In the genomic region with DNA sequence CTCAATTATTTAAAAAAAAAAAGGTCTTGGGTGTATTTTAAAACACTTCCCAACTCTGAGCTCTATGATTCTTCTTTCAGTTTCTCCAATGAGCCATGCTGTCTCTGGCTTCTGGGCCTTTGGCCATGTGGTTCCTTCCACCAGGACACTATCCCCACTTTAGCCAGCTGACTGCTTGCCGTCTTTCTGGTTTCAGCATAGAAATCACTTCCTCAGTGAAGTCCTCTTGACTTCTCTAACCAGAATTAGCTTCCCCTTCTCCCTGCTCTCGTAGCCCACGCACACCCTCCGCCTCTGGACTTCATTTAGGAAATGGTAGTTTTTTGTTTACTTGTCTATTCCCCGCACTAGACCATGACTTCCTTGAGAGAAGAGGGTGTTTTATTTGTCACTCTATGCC, we compare ENCODE assay signal across 19 cellular contexts. TPM values are rescaled to one million over a fixed set of nuclear protein-coding genes. Genes with fewer than 3 reads are reported as not detected.
DNase-seq lines count a peak whose midpoint lies in the region; ATAC-seq and TF ChIP-seq lines count a peak whose summit lies in the region.
"Had no signal": no experiment of that assay in that cellular context is flagged by ENCODE, and none has a peak within 500 bp of the region (broad histone marks: within the 10 kb centered on the region; RNA-seq: fewer than 3 reads in every experiment).

No MANE protein-coding gene starts in this region.

- H3K27me3 ChIP-seq in left lung (no peaks in the 10 kb centered on the region), brain microvascular endothelial cell (replicated peaks) (no peaks in the 10 kb centered on the region)
- H3K27me3 ChIP-seq: ascending aorta, neural progenitor cell, vagina had no signal

- H3K9me3 ChIP-seq in left lung, result no peaks in the 10 kb centered on the region
- H3K9me3 ChIP-seq: ascending aorta, vagina had no signal

- no peak for DNase-seq in left ventricle myocardium superior
- no peak for DNase-seq in cardiac septum (ENCODE audit: low spot score)
- peak; percentile 38 for DNase-seq in SKM-1 (lab: John Stamatoyannopoulos, UW; ENCODE audit: unreplicated experiment)
- DNase-seq in left lung, result peak in 1 of 2 donors; percentile 71
- DNase-seq in NCI-H524 treated with DMSO at 0.1 percent for 48 hours (lab: John Stamatoyannopoulos, UW), result no peak
- DNase-seq in central memory CD4-positive, alpha-beta T cell, result no peak
- no peak for DNase-seq in brain microvascular endothelial cell
- DNase-seq: activated CD4-positive, alpha-beta T cell treated with anti-CD3 and anti-CD28 coated beads, Interleukin-2, amount 50 U/mL, for 1 hour; activated T-cell treated with anti-CD3 and anti-CD28 coated beads, Interleukin-2, amount 50 U/mL, for 48 hours; NCI-H146; NCI-H345; stimulated activated naive B cell treated with anti-CD40 and anti-IgM and Interleukin-4, amounts not matched to agents 10 μg/mL and 1 μg/mL and 100 μg/mL, for 72 hours had no signal

- H3K27ac ChIP-seq in left lung (peak overlapping the region in 1 of 2 donors; percentile 62), brain microvascular endothelial cell (no peak overlapping the region)
- H3K27ac ChIP-seq: ascending aorta, neural progenitor cell, vagina had no signal

- no peak for TF ChIP-seq CTCF in left lung (IDR thresholded peaks at IDR 0.05)
- no peak for TF ChIP-seq CTCF in brain microvascular endothelial cell (IDR thresholded peaks at IDR 0.05; ENCODE audit: low read depth, low read length, missing control alignments)

- H3K36me3 ChIP-seq in left lung, result no peaks in the 10 kb centered on the region
- H3K36me3 ChIP-seq in brain microvascular endothelial cell (replicated peaks), result no peaks in the 10 kb centered on the region
- H3K36me3 ChIP-seq: ascending aorta, vagina had no signal

- in situ Hi-C loops in brain microvascular endothelial cell (cut with HindIII; ENCODE audit: low pct_ligation_motif_present, low sequenced_read_pairs), result no loop called here

- intact Hi-C loops in left ventricle myocardium superior (cut with micrococcal nuclease), result no loop called here
- intact Hi-C loops in cardiac septum (cut with DNase I), result no loop called here
- intact Hi-C loops in left lung (cut with DNase I), result no loop called here

- ATAC-seq in left ventricle myocardium superior (peak; percentile 7), left lung (peak; percentile 23), HG03460 (IDR thresholded peaks at IDR 0.05; ENCODE audit: unreplicated experiment) (no peak)
- ATAC-seq: stimulated activated naive B cell treated with anti-CD40 and anti-IgM and Interleukin-4, amounts not matched to agents 10 μg/mL and 1 μg/mL and 100 μg/mL, for 72 hours had no signal

- H3K4me3 ChIP-seq in left lung (no peak overlapping the region), brain microvascular endothelial cell (ENCODE audit: low read depth, low read length) (no peak overlapping the region)
- H3K4me3 ChIP-seq: ascending aorta, lung, neural progenitor cell, vagina had no signal

- peaks cover 7 to 40% of the 10 kb centered on the region in 2 donors for H3K4me1 ChIP-seq in left lung

RNA-seq across cellular contexts. Expression of a gene that starts 1.1 kb away (rescaled TPM):
- total RNA-seq in left ventricle myocardium superior (not detected), cardiac septum (not detected), left lung (1 to 10 TPM in 1 of 2 donors, not detected in 1; 1.2 TPM)
- total RNA-seq: ascending aorta, dermis microvascular lymphatic vessel endothelial cell, RPMI7951, vagina had no signal

RNA-seq across cellular contexts. Expression of a gene that starts 3.3 kb away (rescaled TPM):
- total RNA-seq in left ventricle myocardium superior (12.5 TPM), cardiac septum (13.4 TPM), left lung (10 to 100 TPM; 27.1 to 27.7 TPM)

RNA-seq across cellular contexts. Expression of a gene that starts 52.6 kb away (rescaled TPM):
- total RNA-seq in left ventricle myocardium superior, result 8.8 TPM
- 11.1 TPM for total RNA-seq in cardiac septum
- total RNA-seq in left lung, result 10 to 100 TPM; 22.3 to 26.1 TPM
- total RNA-seq: ascending aorta had no signal

RNA-seq across cellular contexts. Expression of a gene that starts 53.2 kb away (rescaled TPM):
- total RNA-seq in left ventricle myocardium superior, result 13.2 TPM
- total RNA-seq in cardiac septum, result 19.1 TPM
- 10 to 100 TPM; 18.0 to 21.9 TPM for total RNA-seq in left lung

RNA-seq across cellular contexts. Expression of a gene that starts 54.8 kb away (rescaled TPM):
- 6.7 TPM for total RNA-seq in left ventricle myocardium superior
- 6.0 TPM for total RNA-seq in cardiac septum
- total RNA-seq in left lung, result 10 to 100 TPM in 1 of 2 donors, 1 to 10 TPM in 1; 9.1 to 15.6 TPM
